1 cellular context compared by ENCODE assay signal in the genomic region with DNA sequence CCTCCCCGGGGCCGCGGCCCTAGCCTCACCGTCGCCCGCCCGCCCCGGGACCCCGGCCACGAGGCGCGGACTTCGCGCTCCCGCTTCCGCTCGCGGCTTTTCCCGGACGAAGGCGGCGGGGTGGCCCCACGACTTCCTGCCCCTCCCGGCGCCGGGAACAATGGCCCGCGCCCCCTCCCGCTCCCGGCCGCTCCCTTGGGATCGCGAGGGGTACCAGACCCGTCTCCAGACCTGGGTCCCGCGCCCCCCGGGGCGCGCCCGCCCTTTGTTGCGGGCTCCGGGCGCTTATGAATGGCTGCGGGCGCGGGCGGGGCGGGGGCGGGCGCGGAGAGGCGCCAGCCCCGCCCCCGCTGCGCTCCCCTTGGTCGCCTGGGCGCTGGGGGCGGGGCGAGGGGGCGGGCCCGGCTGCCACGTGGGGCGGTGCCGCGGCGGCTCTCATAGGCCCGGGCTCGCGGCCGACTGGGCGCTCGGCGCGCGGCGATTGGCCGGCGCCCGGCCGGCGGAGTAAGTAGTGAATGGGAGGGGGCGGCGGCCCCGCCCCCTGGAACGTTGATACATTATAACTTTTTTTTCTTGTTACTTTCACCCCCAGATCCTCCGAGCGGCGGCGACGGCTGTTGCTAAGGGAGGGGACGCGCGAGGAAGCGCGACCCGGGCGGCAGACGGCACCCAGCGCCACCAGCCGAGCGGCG.
TF ChIP-seq lines count a peak whose summit lies in the region.

No MANE protein-coding gene starts in this region.

TF ChIP-seq in HEK293, 187 proteins besides CTCF, POLR2A, EP300 and RAD21 (continued from another document and continues in another):
- TF ChIP-seq, protein P1, sequence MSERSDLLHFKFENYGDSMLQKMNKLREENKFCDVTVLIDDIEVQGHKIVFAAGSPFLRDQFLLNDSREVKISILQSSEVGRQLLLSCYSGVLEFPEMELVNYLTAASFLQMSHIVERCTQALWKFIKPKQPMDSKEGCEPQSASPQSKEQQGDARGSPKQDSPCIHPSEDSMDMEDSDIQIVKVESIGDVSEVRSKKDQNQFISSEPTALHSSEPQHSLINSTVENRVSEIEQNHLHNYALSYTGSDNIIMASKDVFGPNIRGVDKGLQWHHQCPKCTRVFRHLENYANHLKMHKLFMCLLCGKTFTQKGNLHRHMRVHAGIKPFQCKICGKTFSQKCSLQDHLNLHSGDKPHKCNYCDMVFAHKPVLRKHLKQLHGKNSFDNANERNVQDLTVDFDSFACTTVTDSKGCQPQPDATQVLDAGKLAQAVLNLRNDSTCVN (tag by site-specific recombination; optimal IDR thresholded peaks at IDR 0.05), result no peak
- no peak for TF ChIP-seq ZNF658 (tag by site-specific recombination; IDR thresholded peaks at IDR 0.05)
- TF ChIP-seq, protein P2, sequence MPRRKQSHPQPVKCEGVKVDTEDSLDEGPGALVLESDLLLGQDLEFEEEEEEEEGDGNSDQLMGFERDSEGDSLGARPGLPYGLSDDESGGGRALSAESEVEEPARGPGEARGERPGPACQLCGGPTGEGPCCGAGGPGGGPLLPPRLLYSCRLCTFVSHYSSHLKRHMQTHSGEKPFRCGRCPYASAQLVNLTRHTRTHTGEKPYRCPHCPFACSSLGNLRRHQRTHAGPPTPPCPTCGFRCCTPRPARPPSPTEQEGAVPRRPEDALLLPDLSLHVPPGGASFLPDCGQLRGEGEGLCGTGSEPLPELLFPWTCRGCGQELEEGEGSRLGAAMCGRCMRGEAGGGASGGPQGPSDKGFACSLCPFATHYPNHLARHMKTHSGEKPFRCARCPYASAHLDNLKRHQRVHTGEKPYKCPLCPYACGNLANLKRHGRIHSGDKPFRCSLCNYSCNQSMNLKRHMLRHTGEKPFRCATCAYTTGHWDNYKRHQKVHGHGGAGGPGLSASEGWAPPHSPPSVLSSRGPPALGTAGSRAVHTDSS (tag by site-specific recombination; IDR thresholded peaks at IDR 0.05), result no peak
- TF ChIP-seq ZNF596 (tag by site-specific recombination; IDR thresholded peaks at IDR 0.05), result peak; percentile 42; the same call in 1 of the 2 replicates
- no peak for TF ChIP-seq ZNF76 (tag by site-specific recombination; IDR thresholded peaks at IDR 0.05; ENCODE audit: borderline replicate concordance, low read depth)
- TF ChIP-seq HOXC10 (CRISPR knock-in tag; IDR thresholded peaks at IDR 0.05), result no peak
- TF ChIP-seq BCL11B (tag by site-specific recombination; IDR thresholded peaks at IDR 0.05; ENCODE audit: low read depth), result 0 out of 2 replicates have a peak, but pooled peaks have one; percentile 32
- TF ChIP-seq ZNF416 (tag by site-specific recombination; IDR thresholded peaks at IDR 0.05), result no peak
- TF ChIP-seq, protein P3, sequence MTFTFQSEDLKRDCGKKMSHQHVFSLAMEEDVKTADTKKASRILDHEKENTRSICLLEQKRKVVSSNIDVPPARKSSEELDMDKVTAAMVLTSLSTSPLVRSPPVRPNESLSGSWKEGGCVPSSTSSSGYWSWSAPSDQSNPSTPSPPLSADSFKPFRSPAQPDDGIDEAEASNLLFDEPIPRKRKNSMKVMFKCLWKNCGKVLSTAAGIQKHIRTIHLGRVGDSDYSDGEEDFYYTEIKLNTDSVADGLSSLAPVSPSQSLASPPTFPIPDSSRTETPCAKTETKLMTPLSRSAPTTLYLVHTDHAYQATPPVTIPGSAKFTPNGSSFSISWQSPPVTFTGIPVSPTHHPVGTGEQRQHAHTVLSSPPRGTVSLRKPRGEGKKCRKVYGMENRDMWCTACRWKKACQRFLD (tag by site-specific recombination; IDR thresholded peaks at IDR 0.05), result no peak
- no peak for TF ChIP-seq ZNF114 (tag by site-specific recombination; IDR thresholded peaks at IDR 0.05)
- no peak for TF ChIP-seq ZXDB (tag by site-specific recombination; IDR thresholded peaks at IDR 0.05)
- TF ChIP-seq, protein P4, sequence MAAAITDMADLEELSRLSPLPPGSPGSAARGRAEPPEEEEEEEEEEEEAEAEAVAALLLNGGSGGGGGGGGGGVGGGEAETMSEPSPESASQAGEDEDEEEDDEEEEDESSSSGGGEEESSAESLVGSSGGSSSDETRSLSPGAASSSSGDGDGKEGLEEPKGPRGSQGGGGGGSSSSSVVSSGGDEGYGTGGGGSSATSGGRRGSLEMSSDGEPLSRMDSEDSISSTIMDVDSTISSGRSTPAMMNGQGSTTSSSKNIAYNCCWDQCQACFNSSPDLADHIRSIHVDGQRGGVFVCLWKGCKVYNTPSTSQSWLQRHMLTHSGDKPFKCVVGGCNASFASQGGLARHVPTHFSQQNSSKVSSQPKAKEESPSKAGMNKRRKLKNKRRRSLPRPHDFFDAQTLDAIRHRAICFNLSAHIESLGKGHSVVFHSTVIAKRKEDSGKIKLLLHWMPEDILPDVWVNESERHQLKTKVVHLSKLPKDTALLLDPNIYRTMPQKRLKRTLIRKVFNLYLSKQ (tag by site-specific recombination; IDR thresholded peaks at IDR 0.05; ENCODE audit: borderline replicate concordance), result no peak
- no peak for TF ChIP-seq ZNF157 (tag by site-specific recombination; IDR thresholded peaks at IDR 0.05)
- TF ChIP-seq ZNF302 (tag by site-specific recombination; IDR thresholded peaks at IDR 0.05; ENCODE audit: low read depth), result no peak
- TF ChIP-seq ZNF354C (tag by site-specific recombination; IDR thresholded peaks at IDR 0.05; ENCODE audit: borderline replicate concordance, low read depth), result no peak
- TF ChIP-seq ZNF121 (tag by site-specific recombination; IDR thresholded peaks at IDR 0.05), result no peak
- TF ChIP-seq, protein P5, sequence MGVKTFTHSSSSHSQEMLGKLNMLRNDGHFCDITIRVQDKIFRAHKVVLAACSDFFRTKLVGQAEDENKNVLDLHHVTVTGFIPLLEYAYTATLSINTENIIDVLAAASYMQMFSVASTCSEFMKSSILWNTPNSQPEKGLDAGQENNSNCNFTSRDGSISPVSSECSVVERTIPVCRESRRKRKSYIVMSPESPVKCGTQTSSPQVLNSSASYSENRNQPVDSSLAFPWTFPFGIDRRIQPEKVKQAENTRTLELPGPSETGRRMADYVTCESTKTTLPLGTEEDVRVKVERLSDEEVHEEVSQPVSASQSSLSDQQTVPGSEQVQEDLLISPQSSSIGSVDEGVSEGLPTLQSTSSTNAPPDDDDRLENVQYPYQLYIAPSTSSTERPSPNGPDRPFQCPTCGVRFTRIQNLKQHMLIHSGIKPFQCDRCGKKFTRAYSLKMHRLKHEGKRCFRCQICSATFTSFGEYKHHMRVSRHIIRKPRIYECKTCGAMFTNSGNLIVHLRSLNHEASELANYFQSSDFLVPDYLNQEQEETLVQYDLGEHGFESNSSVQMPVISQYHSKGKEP (tag by site-specific recombination; IDR thresholded peaks at IDR 0.05), result 0 out of 2 replicates have a peak, but pooled peaks have one; percentile 10
- no peak for TF ChIP-seq SP7 (tag by site-specific recombination; IDR thresholded peaks at IDR 0.05)
- TF ChIP-seq, protein P6, sequence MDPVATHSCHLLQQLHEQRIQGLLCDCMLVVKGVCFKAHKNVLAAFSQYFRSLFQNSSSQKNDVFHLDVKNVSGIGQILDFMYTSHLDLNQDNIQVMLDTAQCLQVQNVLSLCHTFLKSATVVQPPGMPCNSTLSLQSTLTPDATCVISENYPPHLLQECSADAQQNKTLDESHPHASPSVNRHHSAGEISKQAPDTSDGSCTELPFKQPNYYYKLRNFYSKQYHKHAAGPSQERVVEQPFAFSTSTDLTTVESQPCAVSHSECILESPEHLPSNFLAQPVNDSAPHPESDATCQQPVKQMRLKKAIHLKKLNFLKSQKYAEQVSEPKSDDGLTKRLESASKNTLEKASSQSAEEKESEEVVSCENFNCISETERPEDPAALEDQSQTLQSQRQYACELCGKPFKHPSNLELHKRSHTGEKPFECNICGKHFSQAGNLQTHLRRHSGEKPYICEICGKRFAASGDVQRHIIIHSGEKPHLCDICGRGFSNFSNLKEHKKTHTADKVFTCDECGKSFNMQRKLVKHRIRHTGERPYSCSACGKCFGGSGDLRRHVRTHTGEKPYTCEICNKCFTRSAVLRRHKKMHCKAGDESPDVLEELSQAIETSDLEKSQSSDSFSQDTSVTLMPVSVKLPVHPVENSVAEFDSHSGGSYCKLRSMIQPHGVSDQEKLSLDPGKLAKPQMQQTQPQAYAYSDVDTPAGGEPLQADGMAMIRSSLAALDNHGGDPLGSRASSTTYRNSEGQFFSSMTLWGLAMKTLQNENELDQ (tag by site-specific recombination; IDR thresholded peaks at IDR 0.05; ENCODE audit: low read depth), result no peak
- TF ChIP-seq KLF1 (tag by site-specific recombination; IDR thresholded peaks at IDR 0.05), result peak; percentile 40
- no peak for TF ChIP-seq ZNF777 (tag by site-specific recombination; IDR thresholded peaks at IDR 0.05; ENCODE audit: borderline replicate concordance)
- TF ChIP-seq, protein P7, sequence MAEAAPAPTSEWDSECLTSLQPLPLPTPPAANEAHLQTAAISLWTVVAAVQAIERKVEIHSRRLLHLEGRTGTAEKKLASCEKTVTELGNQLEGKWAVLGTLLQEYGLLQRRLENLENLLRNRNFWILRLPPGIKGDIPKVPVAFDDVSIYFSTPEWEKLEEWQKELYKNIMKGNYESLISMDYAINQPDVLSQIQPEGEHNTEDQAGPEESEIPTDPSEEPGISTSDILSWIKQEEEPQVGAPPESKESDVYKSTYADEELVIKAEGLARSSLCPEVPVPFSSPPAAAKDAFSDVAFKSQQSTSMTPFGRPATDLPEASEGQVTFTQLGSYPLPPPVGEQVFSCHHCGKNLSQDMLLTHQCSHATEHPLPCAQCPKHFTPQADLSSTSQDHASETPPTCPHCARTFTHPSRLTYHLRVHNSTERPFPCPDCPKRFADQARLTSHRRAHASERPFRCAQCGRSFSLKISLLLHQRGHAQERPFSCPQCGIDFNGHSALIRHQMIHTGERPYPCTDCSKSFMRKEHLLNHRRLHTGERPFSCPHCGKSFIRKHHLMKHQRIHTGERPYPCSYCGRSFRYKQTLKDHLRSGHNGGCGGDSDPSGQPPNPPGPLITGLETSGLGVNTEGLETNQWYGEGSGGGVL (tag by site-specific recombination; IDR thresholded peaks at IDR 0.05), result peak; percentile 80
- no peak for TF ChIP-seq ZNF529 (tag by site-specific recombination; IDR thresholded peaks at IDR 0.05; ENCODE audit: insufficient replicate concordance)
- TF ChIP-seq HOXD13 (CRISPR knock-in tag; IDR thresholded peaks at IDR 0.05; ENCODE audit: borderline replicate concordance), result no peak
- no peak for TF ChIP-seq ZNF433 (tag by site-specific recombination; IDR thresholded peaks at IDR 0.05; ENCODE audit: low read depth)
- no peak for TF ChIP-seq ZSCAN16 (tag by site-specific recombination; IDR thresholded peaks at IDR 0.05)
- TF ChIP-seq, protein P8, sequence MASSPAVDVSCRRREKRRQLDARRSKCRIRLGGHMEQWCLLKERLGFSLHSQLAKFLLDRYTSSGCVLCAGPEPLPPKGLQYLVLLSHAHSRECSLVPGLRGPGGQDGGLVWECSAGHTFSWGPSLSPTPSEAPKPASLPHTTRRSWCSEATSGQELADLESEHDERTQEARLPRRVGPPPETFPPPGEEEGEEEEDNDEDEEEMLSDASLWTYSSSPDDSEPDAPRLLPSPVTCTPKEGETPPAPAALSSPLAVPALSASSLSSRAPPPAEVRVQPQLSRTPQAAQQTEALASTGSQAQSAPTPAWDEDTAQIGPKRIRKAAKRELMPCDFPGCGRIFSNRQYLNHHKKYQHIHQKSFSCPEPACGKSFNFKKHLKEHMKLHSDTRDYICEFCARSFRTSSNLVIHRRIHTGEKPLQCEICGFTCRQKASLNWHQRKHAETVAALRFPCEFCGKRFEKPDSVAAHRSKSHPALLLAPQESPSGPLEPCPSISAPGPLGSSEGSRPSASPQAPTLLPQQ (tag by site-specific recombination; IDR thresholded peaks at IDR 0.05), result peak; percentile 65
- no peak for TF ChIP-seq ZNF558 (tag by site-specific recombination; IDR thresholded peaks at IDR 0.05)
- no peak for TF ChIP-seq ZNF155 (tag by site-specific recombination; IDR thresholded peaks at IDR 0.05)
- TF ChIP-seq, protein P9, sequence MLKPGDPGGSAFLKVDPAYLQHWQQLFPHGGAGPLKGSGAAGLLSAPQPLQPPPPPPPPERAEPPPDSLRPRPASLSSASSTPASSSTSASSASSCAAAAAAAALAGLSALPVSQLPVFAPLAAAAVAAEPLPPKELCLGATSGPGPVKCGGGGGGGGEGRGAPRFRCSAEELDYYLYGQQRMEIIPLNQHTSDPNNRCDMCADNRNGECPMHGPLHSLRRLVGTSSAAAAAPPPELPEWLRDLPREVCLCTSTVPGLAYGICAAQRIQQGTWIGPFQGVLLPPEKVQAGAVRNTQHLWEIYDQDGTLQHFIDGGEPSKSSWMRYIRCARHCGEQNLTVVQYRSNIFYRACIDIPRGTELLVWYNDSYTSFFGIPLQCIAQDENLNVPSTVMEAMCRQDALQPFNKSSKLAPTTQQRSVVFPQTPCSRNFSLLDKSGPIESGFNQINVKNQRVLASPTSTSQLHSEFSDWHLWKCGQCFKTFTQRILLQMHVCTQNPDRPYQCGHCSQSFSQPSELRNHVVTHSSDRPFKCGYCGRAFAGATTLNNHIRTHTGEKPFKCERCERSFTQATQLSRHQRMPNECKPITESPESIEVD (tag by site-specific recombination; IDR thresholded peaks at IDR 0.05), result no peak
- no peak for TF ChIP-seq ZNF132 (tag by site-specific recombination; IDR thresholded peaks at IDR 0.05; ENCODE audit: borderline replicate concordance)
- no peak for TF ChIP-seq ZBTB48 (tag by site-specific recombination; IDR thresholded peaks at IDR 0.05)
- TF ChIP-seq, protein P10, sequence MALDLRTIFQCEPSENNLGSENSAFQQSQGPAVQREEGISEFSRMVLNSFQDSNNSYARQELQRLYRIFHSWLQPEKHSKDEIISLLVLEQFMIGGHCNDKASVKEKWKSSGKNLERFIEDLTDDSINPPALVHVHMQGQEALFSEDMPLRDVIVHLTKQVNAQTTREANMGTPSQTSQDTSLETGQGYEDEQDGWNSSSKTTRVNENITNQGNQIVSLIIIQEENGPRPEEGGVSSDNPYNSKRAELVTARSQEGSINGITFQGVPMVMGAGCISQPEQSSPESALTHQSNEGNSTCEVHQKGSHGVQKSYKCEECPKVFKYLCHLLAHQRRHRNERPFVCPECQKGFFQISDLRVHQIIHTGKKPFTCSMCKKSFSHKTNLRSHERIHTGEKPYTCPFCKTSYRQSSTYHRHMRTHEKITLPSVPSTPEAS (tag by site-specific recombination; IDR thresholded peaks at IDR 0.05), result no peak
- TF ChIP-seq, protein P11, sequence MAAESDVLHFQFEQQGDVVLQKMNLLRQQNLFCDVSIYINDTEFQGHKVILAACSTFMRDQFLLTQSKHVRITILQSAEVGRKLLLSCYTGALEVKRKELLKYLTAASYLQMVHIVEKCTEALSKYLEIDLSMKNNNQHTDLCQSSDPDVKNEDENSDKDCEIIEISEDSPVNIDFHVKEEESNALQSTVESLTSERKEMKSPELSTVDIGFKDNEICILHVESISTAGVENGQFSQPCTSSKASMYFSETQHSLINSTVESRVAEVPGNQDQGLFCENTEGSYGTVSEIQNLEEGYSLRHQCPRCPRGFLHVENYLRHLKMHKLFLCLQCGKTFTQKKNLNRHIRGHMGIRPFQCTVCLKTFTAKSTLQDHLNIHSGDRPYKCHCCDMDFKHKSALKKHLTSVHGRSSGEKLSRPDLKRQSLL (tag by site-specific recombination; IDR thresholded peaks at IDR 0.05), result no peak
- peak; percentile 95 for TF ChIP-seq IKZF3 (tag by site-specific recombination; IDR thresholded peaks at IDR 0.05)
